ENCODE assay signal across 1 cellular context in genomic region chr6:7201732-7202541, GRCh38.
TF ChIP-seq lines count a peak whose summit lies in the region.

No MANE protein-coding gene starts in this region.

TF ChIP-seq in HepG2, 621 proteins besides CTCF, POLR2A, EP300 and RAD21 (continued from another document and continues in another):
- TF ChIP-seq CERS6 (CRISPR knock-in tag; IDR thresholded peaks at IDR 0.05) (no peak), MTA3 (CRISPR knock-in tag; IDR thresholded peaks at IDR 0.05) (no peak), ZNF276 (CRISPR knock-in tag; IDR thresholded peaks at IDR 0.05; ENCODE audit: low read depth) (no peak), CCDC6 (CRISPR knock-in tag; IDR thresholded peaks at IDR 0.05) (no peak), FLYWCH1 (CRISPR knock-in tag; IDR thresholded peaks at IDR 0.05) (0 out of 2 replicates have a peak, but pooled peaks have one; percentile 67), ZNF607 (CRISPR knock-in tag; IDR thresholded peaks at IDR 0.05; ENCODE audit: borderline replicate concordance) (0 out of 2 replicates have a peak, but pooled peaks have one; percentile 46), LRRFIP1 (CRISPR knock-in tag; conservative IDR thresholded peaks at IDR 0.05) (no peak), DNMT3B (CRISPR knock-in tag; conservative IDR thresholded peaks at IDR 0.05) (no peak), YEATS2 (CRISPR knock-in tag; IDR thresholded peaks at IDR 0.05; ENCODE audit: borderline replicate concordance) (no peak), SNAPC5 (CRISPR knock-in tag; IDR thresholded peaks at IDR 0.05; ENCODE audit: borderline replicate concordance) (no peak), ZNF468 (CRISPR knock-in tag; IDR thresholded peaks at IDR 0.05) (no peak), MAFK (conservative IDR thresholded peaks at IDR 0.05 in 1 of 2, IDR thresholded peaks at IDR 0.05 in 1 of 2; ENCODE audit: low read length in 2 of 2) (0 out of 4 replicates have a peak, but pooled peaks of 1 of the 2 experiments have one; percentile 8), ZNF841 (CRISPR knock-in tag; IDR thresholded peaks at IDR 0.05; ENCODE audit: borderline replicate concordance) (no peak), MAX (IDR thresholded peaks at IDR 0.05) (no peak), ZNF256 (CRISPR knock-in tag; conservative IDR thresholded peaks at IDR 0.05) (no peak), ZNF282 (IDR thresholded peaks at IDR 0.05; ENCODE audit: partially characterized antibody) (no peak), CSRNP1 (CRISPR knock-in tag; IDR thresholded peaks at IDR 0.05) (no peak), ZNF7 (CRISPR knock-in tag; IDR thresholded peaks at IDR 0.05) (peak; percentile 67; the same call in 1 of the 2 replicates), RBM22 (optimal IDR thresholded peaks at IDR 0.05; ENCODE audit: low read length) (peak; percentile 68), USF2 (IDR thresholded peaks at IDR 0.05; ENCODE audit: low read depth, low read length) (no peak), USF2 (CRISPR knock-in tag; IDR thresholded peaks at IDR 0.05; ENCODE audit: borderline replicate concordance) (no peak), ELK4 (CRISPR knock-in tag; IDR thresholded peaks at IDR 0.05; ENCODE audit: borderline replicate concordance) (no peak), NKX3-1 (CRISPR knock-in tag; IDR thresholded peaks at IDR 0.05) (no peak), SMAD9 (CRISPR knock-in tag; IDR thresholded peaks at IDR 0.05) (no peak), FOXO4 (CRISPR knock-in tag; conservative IDR thresholded peaks at IDR 0.05) (0 out of 2 replicates have a peak, but pooled peaks have one; percentile 80), ZNF235 (CRISPR knock-in tag; IDR thresholded peaks at IDR 0.05; ENCODE audit: borderline replicate concordance) (no peak), SYNCRIP (IDR thresholded peaks at IDR 0.05; ENCODE audit: insufficient read depth, low read depth, low read length) (no peak), ZNF572 (CRISPR knock-in tag; IDR thresholded peaks at IDR 0.05) (0 out of 2 replicates have a peak, but pooled peaks have one; percentile 20), ZNF205 (CRISPR knock-in tag; IDR thresholded peaks at IDR 0.05) (no peak), ZNF589 (CRISPR knock-in tag; conservative IDR thresholded peaks at IDR 0.05) (no peak), MLXIP (CRISPR knock-in tag; IDR thresholded peaks at IDR 0.05; ENCODE audit: borderline replicate concordance) (no peak), ZNF619 (CRISPR knock-in tag; IDR thresholded peaks at IDR 0.05) (no peak), PPARG (CRISPR knock-in tag; conservative IDR thresholded peaks at IDR 0.05) (no peak), CREM (IDR thresholded peaks at IDR 0.05) (no peak), CREM (CRISPR knock-in tag; IDR thresholded peaks at IDR 0.05) (no peak), TFDP1 (CRISPR knock-in tag; IDR thresholded peaks at IDR 0.05; ENCODE audit: borderline replicate concordance) (no peak), KDM5A (IDR thresholded peaks at IDR 0.05; ENCODE audit: borderline replicate concordance, low read length) (no peak), NR2F2 (IDR thresholded peaks at IDR 0.05; ENCODE audit: borderline replicate concordance, low read depth) (no peak), ZNF670 (CRISPR knock-in tag; IDR thresholded peaks at IDR 0.05; ENCODE audit: borderline replicate concordance) (no peak; the same call in 1 of the 2 replicates), SRSF4 (IDR thresholded peaks at IDR 0.05; ENCODE audit: low read depth, low read length, poor library complexity, severe bottlenecking) (no peak), ZNF629 (CRISPR knock-in tag; conservative IDR thresholded peaks at IDR 0.05) (peak; percentile 67; the same call in 1 of the 2 replicates), ZNF501 (CRISPR knock-in tag; IDR thresholded peaks at IDR 0.05) (0 out of 2 replicates have a peak, but pooled peaks have one; percentile 41), POLR2AphosphoS5 (IDR thresholded peaks at IDR 0.05; ENCODE audit: low read depth, low read length) (no peak; the same call in 1 of the 2 replicates), MZF1 (CRISPR knock-in tag; IDR thresholded peaks at IDR 0.05; ENCODE audit: borderline replicate concordance) (no peak), ZNF567 (CRISPR knock-in tag; IDR thresholded peaks at IDR 0.05; ENCODE audit: borderline replicate concordance) (no peak), ZNF891 (CRISPR knock-in tag; IDR thresholded peaks at IDR 0.05) (0 out of 2 replicates have a peak, but pooled peaks have one; percentile 21), NONO (IDR thresholded peaks at IDR 0.05) (no peak), NONO (CRISPR knock-in tag; conservative IDR thresholded peaks at IDR 0.05) (no peak), HINFP (CRISPR knock-in tag; IDR thresholded peaks at IDR 0.05; ENCODE audit: low read depth) (no peak)
